13 cellular contexts compared by ENCODE assay signal in genomic region chr17:47652570-47652969, GRCh38. TPM values are rescaled to one million over a fixed set of nuclear protein-coding genes. Genes with fewer than 3 reads are reported as not detected.
DNase-seq lines count a peak whose midpoint lies in the region; ATAC-seq and TF ChIP-seq lines count a peak whose summit lies in the region.
"Had no signal": no experiment of that assay in that cellular context is flagged by ENCODE, and none has a peak within 500 bp of the region (broad histone marks: within the 10 kb centered on the region; RNA-seq: fewer than 3 reads in every experiment).

No MANE protein-coding gene starts in this region.

- H3K36me3 ChIP-seq in OCI-LY7 (ENCODE audit: insufficient read depth, low read length) = peaks cover 70% of the 10 kb centered on the region

- H3K4me1 ChIP-seq in OCI-LY7 (ENCODE audit: insufficient read depth, low read length, poor library complexity, severe bottlenecking) = peaks cover 51% of the 10 kb centered on the region

- H3K79me2 ChIP-seq in OCI-LY7 (ENCODE audit: insufficient read depth, low read depth, low read length) = peaks cover 82% of the 10 kb centered on the region

- peaks cover 45% of the 10 kb centered on the region for H4K20me1 ChIP-seq in OCI-LY7 (ENCODE audit: insufficient read depth, low read length)

- peak overlapping the region; percentile 94 to 97 for H3K27ac Mint-ChIP-seq in natural killer cell treated with Interleukin-12 subunit alpha and Interleukin-12 subunit beta and Interleukin-15 and Interleukin-18, amount 100 ng/mL, for 72 hours

- CTCF ChIA-PET in OCI-LY7 (lab: Charles Lee; ENCODE audit: unreplicated experiment) = no interaction called here

- BruUV-seq in OCI-LY7 (replicated peaks; lab: Mats Ljungman, UMichigan) = no TSS peak

- no peak for ATAC-seq in natural killer cell treated with Interleukin-12 subunit alpha and Interleukin-12 subunit beta and Interleukin-15 and Interleukin-18, amount 100 ng/mL, for 72 hours
- ATAC-seq in HG03521 (IDR thresholded peaks at IDR 0.05; ENCODE audit: unreplicated experiment) = no peak
- ATAC-seq: left ventricle myocardium superior, Panc1 had no signal

- intact Hi-C loops in OCI-LY7 (cut with micrococcal nuclease; ENCODE audit: unreplicated experiment) = no loop called here

- H3K9me3 ChIP-seq in OCI-LY7 (ENCODE audit: low read length) = no peaks in the 10 kb centered on the region

- peak overlapping the region; percentile 98 for H3K4me3 Mint-ChIP-seq in natural killer cell treated with Interleukin-12 subunit alpha and Interleukin-12 subunit beta and Interleukin-15 and Interleukin-18, amount 100 ng/mL, for 72 hours

- peaks cover 49% of the 10 kb centered on the region for H3K36me3 Mint-ChIP-seq in natural killer cell treated with Interleukin-12 subunit alpha and Interleukin-12 subunit beta and Interleukin-15 and Interleukin-18, amount 100 ng/mL, for 72 hours

- no peaks in the 10 kb centered on the region for H3K9me2 ChIP-seq in OCI-LY7 (ENCODE audit: insufficient read depth, low read length)

- peak overlapping the region; percentile 94 for H3K4me2 ChIP-seq in OCI-LY7 (ENCODE audit: low read length)

- POLR2A ChIA-PET in OCI-LY7 (lab: Charles Lee) = interaction anchor here (1.0 to 1.3 kb wide), 2 partner anchors 11 to 40 kb away, joined by 5 to 7 read pairs; no protein-coding TSS in a partner anchor

- H3K4me3 ChIP-seq in OCI-LY7 (ENCODE audit: low read depth, low read length, poor library complexity, severe bottlenecking) (peak overlapping the region; percentile 81), cardiac fibroblast (replicated peaks in 1 of 2; ENCODE audit: low read depth in 2 of 2, low read length in 2 of 2) (no peak overlapping the region)

- no peak overlapping the region for H2AFZ ChIP-seq in OCI-LY7 (ENCODE audit: low read length)

- peaks cover 55 to 72% of the 10 kb centered on the region in 2 donors for H3K4me1 Mint-ChIP-seq in natural killer cell treated with Interleukin-12 subunit alpha and Interleukin-12 subunit beta and Interleukin-15 and Interleukin-18, amount 100 ng/mL, for 72 hours (ENCODE audit: low read depth in 2 of 2)

- peak; percentile 22 for DNase-seq in ELR (ENCODE audit: low read depth)
- no peak for DNase-seq in OCI-LY7 (ENCODE audit: low spot score)
- DNase-seq in cardiac fibroblast (ENCODE audit: low read depth in 2 of 2) = peak; percentile 26 to 27
- no peak for DNase-seq in natural killer cell treated with Interleukin-12 subunit alpha and Interleukin-12 subunit beta and Interleukin-15 and Interleukin-18, amount 100 ng/mL, for 72 hours (ENCODE audit: low spot score)
- no peak for DNase-seq in substantia nigra (lab: John Stamatoyannopoulos, UW)
- DNase-seq in SK-N-DZ (ENCODE audit: low spot score) = no peak
- no peak for DNase-seq in LoVo (ENCODE audit: low spot score)
- DNase-seq: activated CD4-positive, CD25-positive, alpha-beta regulatory T cell treated with anti-CD3 and anti-CD28 coated beads, Interleukin-2, amount 50 U/mL, for 72 hours; left ventricle myocardium superior; NCI-H1436 treated with DMSO at 0.1 percent for 48 hours; retina had no signal

- no peaks in the 10 kb centered on the region for H3K9me3 Mint-ChIP-seq in natural killer cell treated with Interleukin-12 subunit alpha and Interleukin-12 subunit beta and Interleukin-15 and Interleukin-18, amount 100 ng/mL, for 72 hours

- no peak overlapping the region for H3K27ac ChIP-seq in OCI-LY7 (ENCODE audit: low read depth, low read length, poor library complexity, severe bottlenecking)
- H3K27ac ChIP-seq in substantia nigra (ENCODE audit: low read depth, low read length, poor library complexity, severe bottlenecking) = no peak overlapping the region

- TF ChIP-seq CTCF in OCI-LY7 (conservative IDR thresholded peaks at IDR 0.05; ENCODE audit: low read length) (no peak), cardiac fibroblast (IDR thresholded peaks at IDR 0.05; ENCODE audit: low read depth, low read length) (no peak)

- no peaks in the 10 kb centered on the region for H3K27me3 Mint-ChIP-seq in natural killer cell treated with Interleukin-12 subunit alpha and Interleukin-12 subunit beta and Interleukin-15 and Interleukin-18, amount 100 ng/mL, for 72 hours

RNA-seq across cellular contexts. Expression of gene KPNB1, which starts 2.9 kb away (rescaled TPM):
- 215 and 232 TPM in 2 replicates for total RNA-seq in OCI-LY7 (2014; rRNA removed; shearing (Covaris generic))
- total RNA-seq in OCI-LY7 (2022) = 423 and 453 TPM in 2 replicates
- total RNA-seq in natural killer cell treated with Interleukin-12 subunit alpha and Interleukin-12 subunit beta and Interleukin-15 and Interleukin-18, amount 100 ng/mL, for 72 hours = 1,000 to 10,000 TPM in 1 of 2 donors, 100 to 1,000 TPM in 1; 665 to 1,039 TPM
- 283 and 411 TPM in 2 replicates for polyA plus RNA-seq in SK-N-DZ (2014; cell fraction: cytosol; rRNA removed)
- 203 and 285 TPM in 2 replicates for polyA plus RNA-seq in SK-N-DZ (2014; cell fraction: nucleus; rRNA removed)

RNA-seq across cellular contexts. Expression of gene TBKBP1, which starts 41.4 kb away (rescaled TPM):
- 8.3 and 15.0 TPM in 2 replicates for total RNA-seq in OCI-LY7 (2014; rRNA removed; shearing (Covaris generic))
- total RNA-seq in OCI-LY7 (2022) = 15.2 and 16.0 TPM in 2 replicates
- 10 to 100 TPM; 13.1 to 22.6 TPM for total RNA-seq in natural killer cell treated with Interleukin-12 subunit alpha and Interleukin-12 subunit beta and Interleukin-15 and Interleukin-18, amount 100 ng/mL, for 72 hours
- polyA plus RNA-seq in SK-N-DZ (2014; cell fraction: cytosol; rRNA removed) = 18.5 and 42.6 TPM in 2 replicates
- 70.4 and 79.3 TPM in 2 replicates for polyA plus RNA-seq in SK-N-DZ (2014; cell fraction: nucleus; rRNA removed)

Comparison
In these comparisons a context has a peak if more than half of its experiments do, and no peak if none do; other contexts are left out.
1. DNase-seq: peak in ELR (single experiment) and cardiac fibroblast (2 of 2); none in OCI-LY7 (single experiment), natural killer cell treated with Interleukin-12 subunit alpha and Interleukin-12 subunit beta and Interleukin-15 and Interleukin-18, amount 100 ng/mL, for 72 hours (single experiment), substantia nigra (0 of 49), SK-N-DZ (single experiment) and LoVo (single experiment).